In the genomic region with DNA sequence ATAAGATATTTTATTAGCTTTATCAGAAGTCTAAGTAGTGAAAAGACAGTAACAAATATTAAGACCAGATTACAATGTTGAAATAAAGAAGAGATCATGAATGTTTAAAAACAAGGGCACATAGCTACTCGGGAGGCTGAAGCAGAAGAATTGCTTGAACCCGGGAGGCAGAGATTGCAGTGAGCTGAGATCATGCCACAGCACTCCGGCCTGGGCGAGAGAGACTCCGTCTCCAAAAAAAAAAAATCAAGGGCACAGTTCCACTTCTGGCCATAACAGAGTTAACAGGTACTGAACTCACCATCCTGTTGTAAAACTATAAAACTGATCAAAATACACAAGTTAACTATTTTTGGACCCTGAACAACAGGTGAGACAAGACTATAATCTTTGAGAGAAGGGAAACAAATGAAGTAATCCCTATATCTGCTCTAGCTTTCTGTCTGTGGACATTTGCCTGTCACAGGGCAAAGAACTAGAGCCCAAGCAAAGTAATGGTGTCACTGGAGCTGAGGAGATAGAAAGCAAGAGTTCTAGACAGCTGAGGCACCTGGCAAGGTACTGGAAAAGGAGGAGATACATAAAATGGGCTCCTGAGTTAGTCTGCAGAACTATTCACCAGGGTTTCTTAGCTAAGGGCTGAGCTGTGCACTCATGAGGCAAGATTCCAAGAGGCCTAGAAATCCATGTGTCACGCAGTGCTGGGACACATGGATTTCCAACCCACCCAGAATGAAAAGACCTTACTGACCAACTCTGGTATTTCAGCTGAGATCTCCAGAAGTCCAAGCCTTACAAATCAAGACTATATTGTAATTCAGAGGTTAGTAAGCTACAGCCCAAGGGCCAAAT, we compare ENCODE assay signal across 1 cellular context.
TF ChIP-seq lines count a peak whose summit lies in the region.

No MANE protein-coding gene starts in this region.

TF ChIP-seq in SK-N-SH treated with all-trans-retinoic acid at 6 μM for 48 hours, 23 proteins besides CTCF, POLR2A, EP300 and RAD21 (continued from another document):
- TF ChIP-seq, protein P1, sequence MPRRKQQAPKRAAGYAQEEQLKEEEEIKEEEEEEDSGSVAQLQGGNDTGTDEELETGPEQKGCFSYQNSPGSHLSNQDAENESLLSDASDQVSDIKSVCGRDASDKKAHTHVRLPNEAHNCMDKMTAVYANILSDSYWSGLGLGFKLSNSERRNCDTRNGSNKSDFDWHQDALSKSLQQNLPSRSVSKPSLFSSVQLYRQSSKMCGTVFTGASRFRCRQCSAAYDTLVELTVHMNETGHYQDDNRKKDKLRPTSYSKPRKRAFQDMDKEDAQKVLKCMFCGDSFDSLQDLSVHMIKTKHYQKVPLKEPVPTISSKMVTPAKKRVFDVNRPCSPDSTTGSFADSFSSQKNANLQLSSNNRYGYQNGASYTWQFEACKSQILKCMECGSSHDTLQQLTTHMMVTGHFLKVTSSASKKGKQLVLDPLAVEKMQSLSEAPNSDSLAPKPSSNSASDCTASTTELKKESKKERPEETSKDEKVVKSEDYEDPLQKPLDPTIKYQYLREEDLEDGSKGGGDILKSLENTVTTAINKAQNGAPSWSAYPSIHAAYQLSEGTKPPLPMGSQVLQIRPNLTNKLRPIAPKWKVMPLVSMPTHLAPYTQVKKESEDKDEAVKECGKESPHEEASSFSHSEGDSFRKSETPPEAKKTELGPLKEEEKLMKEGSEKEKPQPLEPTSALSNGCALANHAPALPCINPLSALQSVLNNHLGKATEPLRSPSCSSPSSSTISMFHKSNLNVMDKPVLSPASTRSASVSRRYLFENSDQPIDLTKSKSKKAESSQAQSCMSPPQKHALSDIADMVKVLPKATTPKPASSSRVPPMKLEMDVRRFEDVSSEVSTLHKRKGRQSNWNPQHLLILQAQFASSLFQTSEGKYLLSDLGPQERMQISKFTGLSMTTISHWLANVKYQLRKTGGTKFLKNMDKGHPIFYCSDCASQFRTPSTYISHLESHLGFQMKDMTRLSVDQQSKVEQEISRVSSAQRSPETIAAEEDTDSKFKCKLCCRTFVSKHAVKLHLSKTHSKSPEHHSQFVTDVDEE (CRISPR knock-in tag; IDR thresholded peaks at IDR 0.05), result no peak
- TF ChIP-seq ESRRG (CRISPR knock-in tag; IDR thresholded peaks at IDR 0.05) (no peak), ISL1 (CRISPR knock-in tag; IDR thresholded peaks at IDR 0.05) (no peak), TOX (CRISPR knock-in tag; IDR thresholded peaks at IDR 0.05; ENCODE audit: borderline replicate concordance) (no peak)
